1 cellular context compared by ENCODE assay signal in the genomic region with DNA sequence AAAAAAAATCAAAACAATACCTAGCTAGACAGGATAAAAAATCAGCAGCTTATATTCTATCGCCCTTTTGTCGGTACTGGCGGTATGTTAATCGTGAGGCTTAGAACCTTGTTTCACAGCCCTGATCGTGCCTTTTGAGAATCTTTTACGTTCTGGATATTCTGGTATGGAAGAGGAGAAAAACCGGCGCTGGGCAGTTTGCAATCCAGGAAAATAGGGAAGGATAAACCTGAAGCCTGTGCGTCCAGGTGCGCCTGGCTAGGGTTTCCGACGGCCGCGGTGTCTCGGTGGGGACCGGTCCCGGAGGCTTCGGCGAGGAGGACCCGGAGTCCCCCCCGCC.
TF ChIP-seq lines count a peak whose summit lies in the region.

No MANE protein-coding gene starts in this region.

TF ChIP-seq in liver, 16 proteins besides CTCF, POLR2A, EP300 and RAD21:
- TF ChIP-seq FOXA1 (IDR thresholded peaks at IDR 0.05) = no peak
- TF ChIP-seq EGR1 (IDR thresholded peaks at IDR 0.05; ENCODE audit: low read depth in 2 of 2) = no peak
- no peak for TF ChIP-seq MAX (IDR thresholded peaks at IDR 0.05)
- no peak for TF ChIP-seq RXRA (IDR thresholded peaks at IDR 0.05)
- no peak for TF ChIP-seq GABPA (IDR thresholded peaks at IDR 0.05 in 1 of 2, conservative IDR thresholded peaks at IDR 0.05 in 1 of 2)
- no peak for TF ChIP-seq HNF4A (conservative IDR thresholded peaks at IDR 0.05)
- no peak for TF ChIP-seq JUND (IDR thresholded peaks at IDR 0.05)
- no peak for TF ChIP-seq HNF4G (IDR thresholded peaks at IDR 0.05)
